In genomic region chr1:107141491-107142369, GRCh38 we compare ENCODE assay signal across 8 cellular contexts. TPM values are rescaled to one million over a fixed set of nuclear protein-coding genes. Genes with fewer than 3 reads are reported as not detected.
DNase-seq lines count a peak whose midpoint lies in the region; ATAC-seq and TF ChIP-seq lines count a peak whose summit lies in the region.

No MANE protein-coding gene starts in this region.

- no peaks in the 10 kb centered on the region for H3K36me3 ChIP-seq in HAP-1 (replicated peaks)
- no peaks in the 10 kb centered on the region for H3K36me3 ChIP-seq in esophagus squamous epithelium
- H3K36me3 ChIP-seq in mucosa of rectum (ENCODE audit: control insufficient read depth in 2 of 2, insufficient read depth in 2 of 2, low read length in 2 of 2) = no peaks in the 10 kb centered on the region
- H3K36me3 ChIP-seq in uterus = no peaks in the 10 kb centered on the region

- peaks cover 21% of the 10 kb centered on the region for H3K4me1 Mint-ChIP-seq in activated CD4-positive, alpha-beta memory T cell treated with anti-CD3 and anti-CD28 coated beads, Interleukin-2, amount 10 ng/mL, durations not matched to agents 7 days and 5 days

- CTCF ChIA-PET in activated CD4-positive, alpha-beta memory T cell treated with anti-CD3 and anti-CD28 coated beads, Interleukin-2, amount 10 ng/mL, durations not matched to agents 7 days and 5 days (lab: Charles Lee) = interaction anchor here (0.6 to 1.5 kb wide), 7 partner anchors 10 to 859 kb away, joined by 3 to 5 read pairs (median 4); partner anchors contain the start of gene PRMT6

- peaks cover 49% of the 10 kb centered on the region for H3K27me3 Mint-ChIP-seq in activated CD4-positive, alpha-beta memory T cell treated with anti-CD3 and anti-CD28 coated beads, Interleukin-2, amount 10 ng/mL, durations not matched to agents 7 days and 5 days

- POLR2A ChIA-PET in activated CD4-positive, alpha-beta memory T cell treated with anti-CD3 and anti-CD28 coated beads, Interleukin-2, amount 10 ng/mL, durations not matched to agents 7 days and 5 days (lab: Charles Lee) = interaction anchor here (1.4 kb wide), 1 partner anchor 85 kb away, joined by 4 read pairs; the partner anchor contains the start of gene PRMT6

- H3K27ac ChIP-seq in esophagus squamous epithelium (no peak overlapping the region), mucosa of rectum (ENCODE audit: low read depth in 2 of 2, low read length in 2 of 2) (no peak overlapping the region), uterus (no peak overlapping the region)

- H3K4me3 ChIP-seq in HAP-1 (peak overlapping the region; percentile 14), esophagus squamous epithelium (peak overlapping the region; percentile 28 to 75 (median 50)), mucosa of rectum (ENCODE audit: low read length in 2 of 2) (peak overlapping the region; percentile 46 to 51), uterus (peak overlapping the region; percentile 37 to 61)

- TF ChIP-seq POLR2A in esophagus squamous epithelium (IDR thresholded peaks at IDR 0.05) (no peak), uterus (IDR thresholded peaks at IDR 0.05) (no peak)

- H3K4me3 Mint-ChIP-seq in activated CD4-positive, alpha-beta memory T cell treated with anti-CD3 and anti-CD28 coated beads, Interleukin-2, amount 10 ng/mL, durations not matched to agents 7 days and 5 days = peak overlapping the region; percentile 45

- no peak overlapping the region for H3K9ac ChIP-seq in mucosa of rectum (ENCODE audit: low read depth in 1 of 2, low read length in 2 of 2)

- no peak for ATAC-seq in GM18517 (IDR thresholded peaks at IDR 0.05; ENCODE audit: unreplicated experiment)

- H3K4me1 ChIP-seq in HAP-1 (no peaks in the 10 kb centered on the region), esophagus squamous epithelium (peaks cover 10 to 26% (median 17%) of the 10 kb centered on the region in 3 donors), mucosa of rectum (ENCODE audit: control insufficient read depth in 2 of 2, insufficient read depth in 2 of 2, low read length in 2 of 2) (peaks cover 3 to 5% of the 10 kb centered on the region in 2 donors), uterus (no peaks in the 10 kb centered on the region)

- H3K36me3 Mint-ChIP-seq in activated CD4-positive, alpha-beta memory T cell treated with anti-CD3 and anti-CD28 coated beads, Interleukin-2, amount 10 ng/mL, durations not matched to agents 7 days and 5 days (ENCODE audit: low read depth) = no peaks in the 10 kb centered on the region

- H3K9me3 ChIP-seq in HAP-1 (no peaks in the 10 kb centered on the region), esophagus squamous epithelium (no peaks in the 10 kb centered on the region), mucosa of rectum (ENCODE audit: control insufficient read depth in 2 of 2, low read length in 2 of 2) (no peaks in the 10 kb centered on the region), uterus (no peaks in the 10 kb centered on the region)

- H3K27ac Mint-ChIP-seq in activated CD4-positive, alpha-beta memory T cell treated with anti-CD3 and anti-CD28 coated beads, Interleukin-2, amount 10 ng/mL, durations not matched to agents 7 days and 5 days = no peak overlapping the region

- H3K27me3 ChIP-seq in HAP-1 (ENCODE audit: low read depth) = peaks cover 22% of the 10 kb centered on the region
- H3K27me3 ChIP-seq in esophagus squamous epithelium = peaks cover 0 to 66% (median 2%) of the 10 kb centered on the region in 4 donors
- H3K27me3 ChIP-seq in mucosa of rectum (ENCODE audit: control insufficient read depth in 2 of 2, insufficient read depth in 2 of 2, low read length in 2 of 2) = peaks cover 12 to 21% of the 10 kb centered on the region in 2 donors
- peaks cover 0 to 5% of the 10 kb centered on the region in 2 donors for H3K27me3 ChIP-seq in uterus

- 0% methylated on average over 18 to 24 of the region's 44 CpGs for WGBS in esophagus squamous epithelium, 2 donors

- in situ Hi-C loops in HAP-1 (cut with MboI; ENCODE audit: low sequenced_read_pairs) = no loop called here

- no peaks in the 10 kb centered on the region for H3K9me3 Mint-ChIP-seq in activated CD4-positive, alpha-beta memory T cell treated with anti-CD3 and anti-CD28 coated beads, Interleukin-2, amount 10 ng/mL, durations not matched to agents 7 days and 5 days

- TF ChIP-seq CTCF in esophagus squamous epithelium (IDR thresholded peaks at IDR 0.05) (peak; percentile 15 to 69 (median 48)), uterus (IDR thresholded peaks at IDR 0.05) (peak in 3 of 4 experiments; percentile 32 to 67 (median 47))

- intact Hi-C loops in esophagus squamous epithelium (cut with DNase I) (no loop called here), uterus (cut with DNase I; ENCODE audit: low total_unique reads) (no loop called here)

- DNase-seq in ELR (ENCODE audit: low read depth) (peak; percentile 82), HAP-1 (ENCODE audit: low spot score in 2 of 2) (peak; percentile 10 to 24), NCI-H1930 (lab: John Stamatoyannopoulos, UW) (peak; percentile 6 to 51), esophagus squamous epithelium (lab: John Stamatoyannopoulos, UW) (no peak), uterus (no peak)
- DNase-seq in activated CD4-positive, alpha-beta memory T cell treated with anti-CD3 and anti-CD28 coated beads, Interleukin-2, amount 10 ng/mL, durations not matched to agents 7 days and 5 days = no peak

RNA-seq across cellular contexts. Expression of gene NTNG1, which starts 0.9 kb away (rescaled TPM):
- not detected for total RNA-seq in activated CD4-positive, alpha-beta memory T cell treated with anti-CD3 and anti-CD28 coated beads, Interleukin-2, amount 10 ng/mL, durations not matched to agents 7 days and 5 days
- total RNA-seq in esophagus squamous epithelium (1 to 10 TPM in 1 of 4 donors, under 1 TPM in 1, not detected in 2; 0.41 to 1.3 TPM), uterus (10 to 100 TPM in 1 of 4 donors, 1 to 10 TPM in 1, not detected in 2; 1.2 to 11.9 TPM)

Comparison
In these comparisons a context has a peak if more than half of its experiments do, and no peak if none do; other contexts are left out.
1. DNase-seq: peak in ELR (single experiment), HAP-1 (2 of 2) and NCI-H1930 (2 of 2); none in activated CD4-positive, alpha-beta memory T cell treated with anti-CD3 and anti-CD28 coated beads, Interleukin-2, amount 10 ng/mL, durations not matched to agents 7 days and 5 days (single experiment), esophagus squamous epithelium (single experiment) and uterus (0 of 2).
2. Peak in every context shown above with its lines, with median percentiles within 50 percentile points of each other: H3K4me3 ChIP-seq.